ENCODE assay signal across 20 cellular contexts in the genomic region with DNA sequence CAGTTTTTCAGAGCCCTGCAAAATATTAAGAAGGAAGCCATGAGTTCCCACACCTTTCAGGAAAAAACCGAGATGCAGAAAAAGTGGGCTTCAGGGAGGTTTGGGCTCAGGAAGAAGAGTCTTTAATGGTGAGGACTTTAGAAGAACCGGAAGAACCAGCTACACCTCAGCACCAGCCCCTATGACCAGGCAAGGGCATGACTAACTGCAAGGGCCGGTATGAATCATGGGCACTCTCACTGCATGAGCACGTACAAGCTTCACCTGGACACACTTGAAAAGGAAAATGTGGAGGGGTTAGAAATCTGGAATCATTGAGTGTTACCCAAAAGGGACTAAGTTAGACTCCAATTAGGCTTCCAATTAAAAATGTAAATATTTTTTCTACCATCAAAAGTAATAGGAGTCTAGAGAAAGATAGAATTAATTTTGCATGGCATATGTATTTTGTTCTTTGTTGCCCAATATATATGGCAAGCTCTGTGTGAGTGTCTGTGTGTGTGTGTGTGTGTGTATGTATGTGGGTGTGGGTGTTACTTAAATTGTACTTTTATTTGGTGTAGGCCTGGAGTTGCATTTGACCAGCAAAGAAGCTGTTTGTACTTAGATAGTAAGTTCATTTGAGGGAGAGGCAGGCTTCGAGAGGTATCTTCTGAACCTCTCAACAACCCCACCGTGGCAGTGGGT.
DNase-seq lines count a peak whose midpoint lies in the region; ATAC-seq and TF ChIP-seq lines count a peak whose summit lies in the region.
"Had no signal": no experiment of that assay in that cellular context is flagged by ENCODE, and none has a peak within 500 bp of the region (broad histone marks: within the 10 kb centered on the region; RNA-seq: fewer than 3 reads in every experiment).

No MANE protein-coding gene starts in this region.

- no peak for TF ChIP-seq POLR2A in upper lobe of left lung (IDR thresholded peaks at IDR 0.05)

- H3K9ac ChIP-seq in H9 (ENCODE audit: extremely low read depth, insufficient read length, low read length): no peak overlapping the region

- H3K14ac ChIP-seq in H9 (ENCODE audit: insufficient read depth, low read length): no peak overlapping the region

- H4K8ac ChIP-seq in H9 (replicated peaks; ENCODE audit: insufficient read length, low read depth, low read length): no peak overlapping the region

- H3K79me2 ChIP-seq in H9 (ENCODE audit: insufficient read depth, low read length): no peaks in the 10 kb centered on the region

- peak overlapping the region; percentile 57 for H3K27ac ChIP-seq in RWPE2 (ENCODE audit: poor library complexity, severe bottlenecking)
- no peak overlapping the region for H3K27ac ChIP-seq in upper lobe of left lung
- no peak overlapping the region for H3K27ac ChIP-seq in H9 (ENCODE audit: insufficient read length, low read depth, low read length)
- H3K27ac ChIP-seq: HL-60, neutrophil, thyroid gland, VCaP had no signal

- TF ChIP-seq EP300 in upper lobe of left lung (IDR thresholded peaks at IDR 0.05): no peak

- no peak overlapping the region for H2BK15ac ChIP-seq in H9 (ENCODE audit: low read depth, low read length)

- no peaks in the 10 kb centered on the region for H4K20me1 ChIP-seq in H9 (ENCODE audit: control insufficient read depth, insufficient read depth, insufficient read length)

- H3K9me3 Mint-ChIP-seq in H9: peaks cover 0 to 4% of the 10 kb centered on the region in 2 experiments; a peak in 2 of 5 replicates
- no peaks in the 10 kb centered on the region for H3K9me3 Mint-ChIP-seq in activated naive CD8-positive, alpha-beta T cell treated with anti-CD3 and anti-CD28 coated beads, Interleukin-2, amount 50 U/mL, for 24 hours
- H3K9me3 Mint-ChIP-seq: activated naive CD4-positive, alpha-beta T cell treated with anti-CD3 and anti-CD28 coated beads for 36 hours; stimulated activated memory B cell treated with anti-CD40 and anti-IgM and Interleukin-4, amounts not matched to agents 10 μg/mL and 1 μg/mL and 100 μg/mL, for 72 hours had no signal

- no peak overlapping the region for H2AK5ac ChIP-seq in H9 (ENCODE audit: insufficient read length, low read length)

- no peak overlapping the region for H3K56ac ChIP-seq in H9 (ENCODE audit: insufficient read length, low read depth, low read length)

- H3K18ac ChIP-seq in H9 (ENCODE audit: insufficient read length, low read depth, low read length): no peak overlapping the region

- H3K27me3 ChIP-seq in RWPE2 (ENCODE audit: insufficient read depth, poor library complexity, severe bottlenecking) (no peaks in the 10 kb centered on the region), upper lobe of left lung (no peaks in the 10 kb centered on the region), H9 (ENCODE audit: insufficient read depth, low read length) (no peaks in the 10 kb centered on the region)
- H3K27me3 ChIP-seq: neutrophil, thyroid gland had no signal

- ATAC-seq in RWPE2 (ENCODE audit: low read depth) (peak; percentile 100), upper lobe of left lung (ENCODE audit: low FRiP score in 2 of 2) (no peak), HG02678 (IDR thresholded peaks at IDR 0.05; ENCODE audit: unreplicated experiment) (no peak)
- no peak for ATAC-seq in activated naive CD8-positive, alpha-beta T cell treated with anti-CD3 and anti-CD28 coated beads, Interleukin-2, amount 50 U/mL, for 24 hours
- ATAC-seq: left ventricle myocardium superior; stimulated activated memory B cell treated with anti-CD40 and anti-IgM and Interleukin-4, amounts not matched to agents 10 μg/mL and 1 μg/mL and 100 μg/mL, for 72 hours had no signal

- H2BK5ac ChIP-seq in H9 (ENCODE audit: insufficient read length, low read length): no peak overlapping the region

- DNase-seq in A172 (ENCODE audit: low spot score) (peak; percentile 13), HK-2 (ENCODE audit: unreplicated experiment) (peak; percentile 43), RWPE2 (ENCODE audit: low spot score) (peak; percentile 86), glomerular visceral epithelial cell (ENCODE audit: extremely low spot score) (peak; percentile 59), upper lobe of left lung (no peak), H9 (no peak)
- no peak for DNase-seq in activated naive CD8-positive, alpha-beta T cell treated with anti-CD3 and anti-CD28 coated beads, Interleukin-2, amount 50 U/mL, for 24 hours
- DNase-seq: activated CD4-positive, alpha-beta T cell treated with anti-CD3 and anti-CD28 coated beads, Interleukin-2, amount 50 U/mL, for 48 hours; activated naive CD4-positive, alpha-beta T cell treated with anti-CD3 and anti-CD28 coated beads for 36 hours; DMS79; left ventricle myocardium superior; NCI-H1417 treated with DMSO at 0.1 percent for 48 hours; T-helper 1 cell; thyroid gland had no signal

- no peaks in the 10 kb centered on the region for H3K9me3 ChIP-seq in RWPE2 (ENCODE audit: severe bottlenecking)
- no peaks in the 10 kb centered on the region for H3K9me3 ChIP-seq in upper lobe of left lung
- H3K9me3 ChIP-seq in H9 (ENCODE audit: control insufficient read depth, low read depth, low read length): no peaks in the 10 kb centered on the region
- H3K9me3 ChIP-seq: neutrophil, thyroid gland had no signal

- no peaks in the 10 kb centered on the region for H3K27me3 Mint-ChIP-seq in H9 (ENCODE audit: low read depth)
- H3K27me3 Mint-ChIP-seq in activated naive CD8-positive, alpha-beta T cell treated with anti-CD3 and anti-CD28 coated beads, Interleukin-2, amount 50 U/mL, for 24 hours: peaks cover 5% of the 10 kb centered on the region
- H3K27me3 Mint-ChIP-seq: stimulated activated memory B cell treated with anti-CD40 and anti-IgM and Interleukin-4, amounts not matched to agents 10 μg/mL and 1 μg/mL and 100 μg/mL, for 72 hours had no signal

- H3K23ac ChIP-seq in H9 (ENCODE audit: insufficient read length, low read depth, low read length): no peak overlapping the region

- H2BK20ac ChIP-seq in H9 (ENCODE audit: low read depth, low read length, poor library complexity, severe bottlenecking): no peak overlapping the region

- no peaks in the 10 kb centered on the region for H3K23me2 ChIP-seq in H9 (ENCODE audit: insufficient read length, low read depth, low read length, poor library complexity, severe bottlenecking)

- H3K4me3 Mint-ChIP-seq in H9: no peak overlapping the region
- H3K4me3 Mint-ChIP-seq in activated naive CD8-positive, alpha-beta T cell treated with anti-CD3 and anti-CD28 coated beads, Interleukin-2, amount 50 U/mL, for 24 hours: no peak overlapping the region
- H3K4me3 Mint-ChIP-seq: activated naive CD4-positive, alpha-beta T cell treated with anti-CD3 and anti-CD28 coated beads for 36 hours; CD14-positive monocyte; stimulated activated memory B cell treated with anti-CD40 and anti-IgM and Interleukin-4, amounts not matched to agents 10 μg/mL and 1 μg/mL and 100 μg/mL, for 72 hours had no signal

- H3K36me3 Mint-ChIP-seq in H9 (ENCODE audit: insufficient read depth in 1 of 3, low read depth in 3 of 3): no peaks in the 10 kb centered on the region
- no peaks in the 10 kb centered on the region for H3K36me3 Mint-ChIP-seq in activated naive CD8-positive, alpha-beta T cell treated with anti-CD3 and anti-CD28 coated beads, Interleukin-2, amount 50 U/mL, for 24 hours (ENCODE audit: low read depth)
- H3K36me3 Mint-ChIP-seq: CD14-positive monocyte; stimulated activated memory B cell treated with anti-CD40 and anti-IgM and Interleukin-4, amounts not matched to agents 10 μg/mL and 1 μg/mL and 100 μg/mL, for 72 hours had no signal

- no peak overlapping the region for H3K4ac ChIP-seq in H9 (ENCODE audit: low read depth, low read length)

- H3K36me3 ChIP-seq in RWPE2 (ENCODE audit: low read depth) (no peaks in the 10 kb centered on the region), upper lobe of left lung (no peaks in the 10 kb centered on the region)
- H3K36me3 ChIP-seq: neutrophil, thyroid gland had no signal

- H3K4me1 Mint-ChIP-seq in H9: no peaks in the 10 kb centered on the region
- no peaks in the 10 kb centered on the region for H3K4me1 Mint-ChIP-seq in activated naive CD8-positive, alpha-beta T cell treated with anti-CD3 and anti-CD28 coated beads, Interleukin-2, amount 50 U/mL, for 24 hours
- H3K4me1 Mint-ChIP-seq: stimulated activated memory B cell treated with anti-CD40 and anti-IgM and Interleukin-4, amounts not matched to agents 10 μg/mL and 1 μg/mL and 100 μg/mL, for 72 hours had no signal

- WGBS in upper lobe of left lung, 2 donors: 69 to 76% methylated on average over 6 of the region's 6 CpGs
- no CpG with 5 or more reads among the region's 6 CpGs for WGBS in H9 (ENCODE audit: extremely low coverage, insufficient read length, low lambda C conversion rate)

- H3T11ph ChIP-seq in H9 (ENCODE audit: low read length): no peak overlapping the region

- no peak overlapping the region for H3K4me2 ChIP-seq in H9 (ENCODE audit: insufficient read depth, insufficient read length, low read length)

- no peak overlapping the region for H2AFZ ChIP-seq in H9 (ENCODE audit: low read length)

- H3K4me3 ChIP-seq in RWPE2 (ENCODE audit: severe bottlenecking) (no peak overlapping the region), upper lobe of left lung (no peak overlapping the region)
- H3K4me3 ChIP-seq: thyroid gland had no signal

- H3K27ac Mint-ChIP-seq in H9: no peak overlapping the region
- H3K27ac Mint-ChIP-seq in activated naive CD8-positive, alpha-beta T cell treated with anti-CD3 and anti-CD28 coated beads, Interleukin-2, amount 50 U/mL, for 24 hours: no peak overlapping the region
- H3K27ac Mint-ChIP-seq: activated naive CD4-positive, alpha-beta T cell treated with anti-CD3 and anti-CD28 coated beads for 36 hours; stimulated activated memory B cell treated with anti-CD40 and anti-IgM and Interleukin-4, amounts not matched to agents 10 μg/mL and 1 μg/mL and 100 μg/mL, for 72 hours had no signal

- no peak overlapping the region for H4K91ac ChIP-seq in H9 (ENCODE audit: insufficient read length, low read depth, low read length)

- no peak for TF ChIP-seq CTCF in RWPE2 (IDR thresholded peaks at IDR 0.05; ENCODE audit: poor library complexity, severe bottlenecking)
- no peak for TF ChIP-seq CTCF in upper lobe of left lung (IDR thresholded peaks at IDR 0.05)
- no peak for TF ChIP-seq CTCF in H9 (conservative IDR thresholded peaks at IDR 0.05)

- no peak overlapping the region for H2BK12ac ChIP-seq in H9 (ENCODE audit: insufficient read length, low read depth, low read length)

- no peak overlapping the region for H4K5ac ChIP-seq in H9 (ENCODE audit: insufficient read length, low read depth, low read length)

- H3K79me1 ChIP-seq in H9 (ENCODE audit: insufficient read depth, low read depth, low read length, poor library complexity, severe bottlenecking): no peaks in the 10 kb centered on the region

- H2BK120ac ChIP-seq in H9 (ENCODE audit: low read depth, low read length, poor library complexity, severe bottlenecking): no peak overlapping the region

- H3K4me1 ChIP-seq in RWPE2 (ENCODE audit: insufficient read depth, poor library complexity, severe bottlenecking) (peaks cover 15% of the 10 kb centered on the region), upper lobe of left lung (no peaks in the 10 kb centered on the region), H9 (ENCODE audit: insufficient read depth, low read length) (no peaks in the 10 kb centered on the region)
- H3K4me1 ChIP-seq: thyroid gland had no signal

Comparison
In these comparisons a context has a peak if more than half of its experiments do, and no peak if none do; other contexts are left out.
1. DNase-seq: peak in A172 (single experiment), HK-2 (single experiment), RWPE2 (single experiment) and glomerular visceral epithelial cell (single experiment); none in upper lobe of left lung (0 of 2), H9 (single experiment) and activated naive CD8-positive, alpha-beta T cell treated with anti-CD3 and anti-CD28 coated beads, Interleukin-2, amount 50 U/mL, for 24 hours (single experiment).